In genomic region chr1:234617135-234617985, GRCh38 we compare ENCODE assay signal across 9 cellular contexts. TPM values are rescaled to one million over a fixed set of nuclear protein-coding genes. Genes with fewer than 3 reads are reported as not detected.
DNase-seq lines count a peak whose midpoint lies in the region; ATAC-seq and TF ChIP-seq lines count a peak whose summit lies in the region.
"Had no signal": no experiment of that assay in that cellular context is flagged by ENCODE, and none has a peak within 500 bp of the region (broad histone marks: within the 10 kb centered on the region; RNA-seq: fewer than 3 reads in every experiment).

No MANE protein-coding gene starts in this region.

- TF ChIP-seq CTCF in hepatocyte (IDR thresholded peaks at IDR 0.05; ENCODE audit: poor library complexity) (peak; percentile 28), suprapubic skin (IDR thresholded peaks at IDR 0.05) (no peak), PC-9 (conservative IDR thresholded peaks at IDR 0.05) (no peak), Peyer's patch (IDR thresholded peaks at IDR 0.05) (no peak)

- H3K4me3 Mint-ChIP-seq in T-helper 17 cell: no peak overlapping the region
- H3K4me3 Mint-ChIP-seq: activated naive CD8-positive, alpha-beta T cell treated with anti-CD3 and anti-CD28 coated beads for 36 hours had no signal

- no peak for TF ChIP-seq EP300 in suprapubic skin (IDR thresholded peaks at IDR 0.05)

- H3K9me2 ChIP-seq in hepatocyte (replicated peaks; ENCODE audit: insufficient read depth) (no peaks in the 10 kb centered on the region), PC-9 (ENCODE audit: insufficient read depth) (no peaks in the 10 kb centered on the region)

- H3K27ac Mint-ChIP-seq in T-helper 17 cell: peak overlapping the region; percentile 54
- H3K27ac Mint-ChIP-seq: activated naive CD8-positive, alpha-beta T cell treated with anti-CD3 and anti-CD28 coated beads for 36 hours had no signal

- H4K20me1 ChIP-seq in hepatocyte (ENCODE audit: insufficient read depth, poor library complexity, severe bottlenecking) (no peaks in the 10 kb centered on the region), PC-9 (ENCODE audit: insufficient read depth) (no peaks in the 10 kb centered on the region)

- H3K4me3 ChIP-seq in hepatocyte: no peak overlapping the region
- no peak overlapping the region for H3K4me3 ChIP-seq in suprapubic skin
- H3K4me3 ChIP-seq in PC-9: no peak overlapping the region
- no peak overlapping the region for H3K4me3 ChIP-seq in Peyer's patch

- H2AFZ ChIP-seq in hepatocyte (no peak overlapping the region), PC-9 (no peak overlapping the region)

- BruUV-seq in PC-9 (replicated peaks; lab: Mats Ljungman, UMichigan): no TSS peak

- ATAC-seq in T-helper 17 cell (no peak), GM19324 (IDR thresholded peaks at IDR 0.05; ENCODE audit: low FRiP score, unreplicated experiment) (no peak)

- no peaks in the 10 kb centered on the region for H3K27me3 Mint-ChIP-seq in T-helper 17 cell

- peaks cover 31% of the 10 kb centered on the region for H3F3A ChIP-seq in PC-9 (ENCODE audit: insufficient read depth, low read depth)

- no peaks in the 10 kb centered on the region for H3K36me3 Mint-ChIP-seq in T-helper 17 cell (ENCODE audit: low read depth)
- H3K36me3 Mint-ChIP-seq: activated naive CD8-positive, alpha-beta T cell treated with anti-CD3 and anti-CD28 coated beads for 36 hours had no signal

- H3K27ac ChIP-seq in hepatocyte: peak overlapping the region; percentile 92
- H3K27ac ChIP-seq in suprapubic skin: peak overlapping the region; percentile 75
- H3K27ac ChIP-seq in PC-9: no peak overlapping the region
- no peak overlapping the region for H3K27ac ChIP-seq in Peyer's patch

- CTCF ChIA-PET in PC-9 (lab: Charles Lee): no interaction called here

- WGBS in hepatocyte (ENCODE audit: low lambda C conversion rate, missing lambda C conversion rate): 83% methylated on average over 14 of the region's 14 CpGs
- WGBS in suprapubic skin: 67% methylated on average over 14 of the region's 14 CpGs

- H3K4me1 ChIP-seq in hepatocyte (ENCODE audit: insufficient read depth) (peaks cover 84% of the 10 kb centered on the region), suprapubic skin (peaks cover 70% of the 10 kb centered on the region), PC-9 (replicated peaks; ENCODE audit: insufficient read depth) (peaks cover 27% of the 10 kb centered on the region), Peyer's patch (peaks cover 0 to 55% (median 9%) of the 10 kb centered on the region in 4 donors)

- intact Hi-C loops in PC-9 (cut with micrococcal nuclease; ENCODE audit: unreplicated experiment): no loop called here

- DNase-seq in DMS 273 (lab: John Stamatoyannopoulos, UW; ENCODE audit: unreplicated experiment) (peak; percentile 39), DMS 273 treated with DMSO at 0.1 percent for 48 hours (lab: John Stamatoyannopoulos, UW) (no peak), T-helper 17 cell (no peak), hepatocyte (ENCODE audit: low spot score) (no peak), suprapubic skin (ENCODE audit: low spot score in 2 of 2) (no peak), PC-9 (no peak), Peyer's patch (no peak)
- DNase-seq: activated naive CD8-positive, alpha-beta T cell treated with anti-CD3 and anti-CD28 coated beads for 36 hours had no signal

- H3K27me3 ChIP-seq in hepatocyte (no peaks in the 10 kb centered on the region), suprapubic skin (no peaks in the 10 kb centered on the region), PC-9 (ENCODE audit: insufficient read depth, low read depth) (no peaks in the 10 kb centered on the region), Peyer's patch (no peaks in the 10 kb centered on the region)

- H3K79me2 ChIP-seq in hepatocyte (no peaks in the 10 kb centered on the region), PC-9 (ENCODE audit: low read depth) (no peaks in the 10 kb centered on the region)

- no peak for TF ChIP-seq POLR2A in suprapubic skin (IDR thresholded peaks at IDR 0.05)
- TF ChIP-seq POLR2A in Peyer's patch (IDR thresholded peaks at IDR 0.05): no peak

- peaks cover 19% of the 10 kb centered on the region for H3K4me1 Mint-ChIP-seq in T-helper 17 cell

- POLR2A ChIA-PET in PC-9 (lab: Charles Lee; ENCODE audit: unreplicated experiment): no interaction called here

- no peaks in the 10 kb centered on the region for H3K36me3 ChIP-seq in hepatocyte (replicated peaks; ENCODE audit: insufficient read depth, low read depth)
- no peaks in the 10 kb centered on the region for H3K36me3 ChIP-seq in suprapubic skin
- no peaks in the 10 kb centered on the region for H3K36me3 ChIP-seq in PC-9 (ENCODE audit: low read depth)
- no peaks in the 10 kb centered on the region for H3K36me3 ChIP-seq in Peyer's patch

- H3K4me2 ChIP-seq in hepatocyte (no peak overlapping the region), PC-9 (no peak overlapping the region)

- no peaks in the 10 kb centered on the region for H3K9me3 ChIP-seq in T-helper 17 cell (ENCODE audit: control insufficient read depth, low read length, poor library complexity, severe bottlenecking)
- H3K9me3 ChIP-seq in hepatocyte (ENCODE audit: low read depth): no peaks in the 10 kb centered on the region
- no peaks in the 10 kb centered on the region for H3K9me3 ChIP-seq in suprapubic skin
- no peaks in the 10 kb centered on the region for H3K9me3 ChIP-seq in PC-9 (ENCODE audit: insufficient read depth, low read depth)
- no peaks in the 10 kb centered on the region for H3K9me3 ChIP-seq in Peyer's patch

RNA-seq across cellular contexts. Expression of gene IRF2BP2, which starts 7.4 kb away (rescaled TPM):
- 100 to 1,000 TPM; 463 to 482 TPM for total RNA-seq in T-helper 17 cell
- 113 and 135 TPM in 2 replicates for total RNA-seq in hepatocyte
- polyA plus RNA-seq in hepatocyte: 65.9 and 68.2 TPM in 2 replicates
- 100 to 1,000 TPM; 129 to 195 (median 159) TPM for total RNA-seq in suprapubic skin
- total RNA-seq in PC-9 (2021): 80.7 and 122 TPM in 2 replicates
- total RNA-seq in Peyer's patch: 10 to 100 TPM; 73.4 to 99.6 (median 86.5) TPM

Comparison
In these comparisons a context has a peak if more than half of its experiments do, and no peak if none do; other contexts are left out.
1. H3K27ac ChIP-seq: peak in hepatocyte (single experiment) and suprapubic skin (single experiment); none in PC-9 (single experiment) and Peyer's patch (0 of 4).